Comparison of ENCODE assay signal across 25 cellular contexts in the genomic region with DNA sequence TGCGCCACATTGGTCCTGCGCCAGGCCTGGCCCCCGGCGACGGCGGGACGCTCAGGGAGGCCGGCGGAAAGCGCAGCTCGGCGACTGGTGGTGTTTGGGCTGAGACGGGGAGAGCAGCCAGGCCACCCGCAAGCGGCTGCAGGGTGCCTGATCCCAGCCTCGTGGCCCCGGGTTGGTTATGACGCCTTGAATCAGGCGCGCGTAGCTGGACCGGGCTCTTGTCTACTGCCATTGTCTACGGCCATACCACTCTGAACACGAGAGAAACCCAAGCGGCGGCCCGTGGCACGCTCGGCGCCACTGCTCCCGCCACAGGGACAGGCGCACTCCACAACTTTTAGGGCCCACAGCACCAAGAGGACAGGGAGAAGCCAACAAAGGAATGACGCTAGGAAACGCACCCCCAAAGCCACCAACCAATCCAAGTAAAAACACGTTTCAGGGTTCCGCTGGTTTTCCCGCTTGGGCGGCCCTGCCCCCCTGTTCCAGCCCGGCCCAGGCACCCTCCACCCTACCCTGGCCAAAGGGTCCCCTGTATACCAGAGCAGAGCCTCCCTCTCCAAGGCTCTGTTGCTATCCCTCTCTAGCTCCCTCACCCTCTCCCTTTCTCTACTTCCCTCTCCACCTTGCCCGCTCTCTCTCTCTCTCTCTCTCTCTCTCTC.
DNase-seq lines count a peak whose midpoint lies in the region; ATAC-seq and TF ChIP-seq lines count a peak whose summit lies in the region.
"Had no signal": no experiment of that assay in that cellular context is flagged by ENCODE, and none has a peak within 500 bp of the region (broad histone marks: within the 10 kb centered on the region; RNA-seq: fewer than 3 reads in every experiment).

No MANE protein-coding gene starts in this region.

- BruUV-seq in Calu3 (replicated peaks; lab: Mats Ljungman, UMichigan), result no TSS peak

- H3K4me3 Mint-ChIP-seq in central memory CD8-positive, alpha-beta T cell, result peak overlapping the region; percentile 3
- H3K4me3 Mint-ChIP-seq in Calu3 (ENCODE audit: low read depth, unreplicated experiment), result no peak overlapping the region
- H3K4me3 Mint-ChIP-seq in T-helper 2 cell treated with Interferon-gamma antibody and Interleukin-4, amounts not matched to agents 5 μg/mL and 100 μg/mL, for 36 hours, result no peak overlapping the region
- H3K4me3 Mint-ChIP-seq: activated CD8-positive, alpha-beta T cell treated with anti-CD3 and anti-CD28 coated beads, Interleukin-2, amount 10 ng/mL, durations not matched to agents 7 days and 5 days; activated naive CD4-positive, alpha-beta T cell treated with anti-CD3 and anti-CD28 coated beads, Interleukin-2, amount 50 U/mL, for 24 hours; neural progenitor cell; T-helper 1 cell treated with Interleukin-12 subunit alpha and Interleukin-12 subunit beta and Interleukin-4 antibody, amounts not matched to agents 30 μg/mL and 1 μg/mL, for 36 hours had no signal

- H3K4me1 ChIP-seq in lower lobe of right lung, result no peaks in the 10 kb centered on the region
- H3K4me1 ChIP-seq: heart left ventricle, neural progenitor cell, prostate gland had no signal

- TF ChIP-seq CTCF in GM10266 (IDR thresholded peaks at IDR 0.05; ENCODE audit: control insufficient read depth, insufficient read depth, low read depth, missing control alignments), result no peak
- no peak for TF ChIP-seq CTCF in lower lobe of right lung (IDR thresholded peaks at IDR 0.05)
- no peak for TF ChIP-seq CTCF in Calu3 (IDR thresholded peaks at IDR 0.05; ENCODE audit: unreplicated experiment)

- no peaks in the 10 kb centered on the region for H3K36me3 ChIP-seq in lower lobe of right lung
- H3K36me3 ChIP-seq: heart left ventricle, neural progenitor cell, prostate gland, tibial nerve had no signal

- H3K27ac ChIP-seq in lower lobe of right lung, result no peak overlapping the region
- H3K27ac ChIP-seq: heart left ventricle, neural progenitor cell, prostate gland, tibial nerve, VCaP had no signal

- intact Hi-C loops in lower lobe of right lung (cut with DNase I) (no loop called here), Calu3 (cut with micrococcal nuclease; ENCODE audit: unreplicated experiment) (no loop called here)

- peaks cover 50% of the 10 kb centered on the region for H3K27me3 Mint-ChIP-seq in central memory CD8-positive, alpha-beta T cell
- no peaks in the 10 kb centered on the region for H3K27me3 Mint-ChIP-seq in Calu3 (ENCODE audit: unreplicated experiment)
- H3K27me3 Mint-ChIP-seq in T-helper 2 cell treated with Interferon-gamma antibody and Interleukin-4, amounts not matched to agents 5 μg/mL and 100 μg/mL, for 36 hours (ENCODE audit: low read depth), result peaks cover 27% of the 10 kb centered on the region
- H3K27me3 Mint-ChIP-seq: IgD-negative memory B cell had no signal

- no peaks in the 10 kb centered on the region for H3K36me3 Mint-ChIP-seq in central memory CD8-positive, alpha-beta T cell (ENCODE audit: insufficient read depth)
- peaks cover 7% of the 10 kb centered on the region for H3K36me3 Mint-ChIP-seq in Calu3 (ENCODE audit: insufficient read depth, unreplicated experiment)
- H3K36me3 Mint-ChIP-seq in T-helper 2 cell treated with Interferon-gamma antibody and Interleukin-4, amounts not matched to agents 5 μg/mL and 100 μg/mL, for 36 hours (ENCODE audit: low read depth), result peaks cover 2% of the 10 kb centered on the region
- H3K36me3 Mint-ChIP-seq: IgD-negative memory B cell had no signal

- peaks cover 3% of the 10 kb centered on the region for H3K27me3 ChIP-seq in lower lobe of right lung (ENCODE audit: low read depth)
- H3K27me3 ChIP-seq: neural progenitor cell, tibial nerve had no signal

- H3K4me1 Mint-ChIP-seq in central memory CD8-positive, alpha-beta T cell, result peaks cover 4% of the 10 kb centered on the region
- no peaks in the 10 kb centered on the region for H3K4me1 Mint-ChIP-seq in Calu3 (ENCODE audit: low read depth, unreplicated experiment)
- no peaks in the 10 kb centered on the region for H3K4me1 Mint-ChIP-seq in T-helper 2 cell treated with Interferon-gamma antibody and Interleukin-4, amounts not matched to agents 5 μg/mL and 100 μg/mL, for 36 hours (ENCODE audit: low read depth)
- H3K4me1 Mint-ChIP-seq: activated naive CD4-positive, alpha-beta T cell treated with anti-CD3 and anti-CD28 coated beads, Interleukin-2, amount 50 U/mL, for 24 hours; IgD-negative memory B cell; immature natural killer cell; neural progenitor cell had no signal

- DNase-seq in Daoy (ENCODE audit: low read depth) (peak; percentile 9), GM10266 (ENCODE audit: extremely low spot score) (peak; percentile 25), lower lobe of right lung (no peak), Calu3 (no peak)
- no peak for DNase-seq in central memory CD8-positive, alpha-beta T cell (ENCODE audit: low spot score in 2 of 2)
- no peak for DNase-seq in T-helper 2 cell treated with Interferon-gamma antibody and Interleukin-4, amounts not matched to agents 5 μg/mL and 100 μg/mL, for 36 hours (ENCODE audit: low spot score)
- DNase-seq: activated CD8-positive, alpha-beta T cell treated with anti-CD3 and anti-CD28 coated beads, Interleukin-2, amount 10 ng/mL, durations not matched to agents 7 days and 5 days; activated T-cell treated with anti-CD3 and anti-CD28 coated beads, Interleukin-2, amount 50 U/mL, for 1 hour; heart left ventricle; immature natural killer cell; MM.1S; NCI-H1694; NCI-H82; PC-3; stimulated activated CD4-positive, alpha-beta T cell treated with anti-CD3 and anti-CD28 coated beads, Interleukin-2, amount 100 ng/mL, for 24 hours; stimulated activated naive CD4-positive, alpha-beta T cell had no signal

- no peak overlapping the region for H3K4me3 ChIP-seq in lower lobe of right lung
- H3K4me3 ChIP-seq: heart left ventricle, mucosa of descending colon, neural progenitor cell, prostate gland, tibial nerve had no signal

- CTCF ChIA-PET in Calu3 (lab: Charles Lee), result no interaction called here

- H3K27ac Mint-ChIP-seq in central memory CD8-positive, alpha-beta T cell (ENCODE audit: low read depth), result no peak overlapping the region
- no peak overlapping the region for H3K27ac Mint-ChIP-seq in Calu3 (ENCODE audit: unreplicated experiment)
- no peak overlapping the region for H3K27ac Mint-ChIP-seq in T-helper 2 cell treated with Interferon-gamma antibody and Interleukin-4, amounts not matched to agents 5 μg/mL and 100 μg/mL, for 36 hours
- H3K27ac Mint-ChIP-seq: activated CD8-positive, alpha-beta T cell treated with anti-CD3 and anti-CD28 coated beads, Interleukin-2, amount 10 ng/mL, durations not matched to agents 7 days and 5 days; activated naive CD4-positive, alpha-beta T cell treated with anti-CD3 and anti-CD28 coated beads, Interleukin-2, amount 50 U/mL, for 24 hours; immature natural killer cell; neural progenitor cell; T-helper 1 cell treated with Interleukin-12 subunit alpha and Interleukin-12 subunit beta and Interleukin-4 antibody, amounts not matched to agents 30 μg/mL and 1 μg/mL, for 36 hours had no signal

- no peak for ATAC-seq in central memory CD8-positive, alpha-beta T cell (replicated peaks; ENCODE audit: extremely low read depth, poor library complexity, severe bottlenecking)
- ATAC-seq in lower lobe of right lung (peak; percentile 46 to 51), HG03196 (IDR thresholded peaks at IDR 0.05; ENCODE audit: unreplicated experiment) (no peak)
- ATAC-seq: activated CD8-positive, alpha-beta T cell treated with anti-CD3 and anti-CD28 coated beads, Interleukin-2, amount 10 ng/mL, durations not matched to agents 7 days and 5 days; mucosa of descending colon; PC-3 had no signal

- peaks cover 23% of the 10 kb centered on the region for H3K9me3 Mint-ChIP-seq in central memory CD8-positive, alpha-beta T cell
- H3K9me3 Mint-ChIP-seq in Calu3 (ENCODE audit: low read depth, unreplicated experiment), result peaks cover 17% of the 10 kb centered on the region
- H3K9me3 Mint-ChIP-seq in T-helper 2 cell treated with Interferon-gamma antibody and Interleukin-4, amounts not matched to agents 5 μg/mL and 100 μg/mL, for 36 hours, result peaks cover 55% of the 10 kb centered on the region

- no peaks in the 10 kb centered on the region for H3K9me3 ChIP-seq in lower lobe of right lung
- H3K9me3 ChIP-seq: prostate gland had no signal

Comparison
In these comparisons a context has a peak if more than half of its experiments do, and no peak if none do; other contexts are left out.
1. DNase-seq: peak in Daoy (single experiment) and GM10266 (single experiment); none in central memory CD8-positive, alpha-beta T cell (0 of 2), lower lobe of right lung (single experiment), Calu3 (single experiment) and T-helper 2 cell treated with Interferon-gamma antibody and Interleukin-4, amounts not matched to agents 5 μg/mL and 100 μg/mL, for 36 hours (single experiment).
2. ATAC-seq: peak in lower lobe of right lung (2 of 2); none in central memory CD8-positive, alpha-beta T cell (single experiment) and HG03196 (single experiment).